ENCODE assay signal across 8 cellular contexts in genomic region chr3:151145713-151146070, GRCh38. TPM values are rescaled to one million over a fixed set of nuclear protein-coding genes. Genes with fewer than 3 reads are reported as not detected.
DNase-seq lines count a peak whose midpoint lies in the region; ATAC-seq, FAIRE-seq and TF ChIP-seq lines count a peak whose summit lies in the region.

No MANE protein-coding gene starts in this region.

- H3K27ac ChIP-seq in A549 (no peak overlapping the region), iPS-20b (ENCODE audit: low read length) (no peak overlapping the region)

- H3K4me3 ChIP-seq in A549 (no peak overlapping the region), iPS-20b (ENCODE audit: low read length) (no peak overlapping the region)

- TF ChIP-seq CTCF in A549 (IDR thresholded peaks at IDR 0.05): no peak

- no peak for TF ChIP-seq EP300 in A549 (IDR thresholded peaks at IDR 0.05)

- DNase-seq in A549 (ENCODE audit: low read depth in 1 of 2, low spot score in 1 of 2): no peak
- peak; percentile 68 for DNase-seq in NCI-H146 treated with DMSO at 0.1 percent for 48 hours (lab: John Stamatoyannopoulos, UW; ENCODE audit: unreplicated experiment)
- DNase-seq in stimulated activated CD4-positive, alpha-beta T cell treated with anti-CD3 and anti-CD28 coated beads, Interleukin-2, amount 100 ng/mL, for 48 hours: no peak
- DNase-seq in SHP77 treated with DMSO at 0.1 percent for 48 hours (lab: John Stamatoyannopoulos, UW): no peak
- DNase-seq in HuH-7 (ENCODE audit: low spot score): no peak

- H3K4me2 ChIP-seq in A549: peak overlapping the region; percentile 32

- TF ChIP-seq RAD21 in A549 (conservative IDR thresholded peaks at IDR 0.05 in 1 of 2, IDR thresholded peaks at IDR 0.05 in 1 of 2): no peak

- TF ChIP-seq POLR2A in A549 (IDR thresholded peaks at IDR 0.05; ENCODE audit: low read length): no peak

- H3K27me3 ChIP-seq in iPS-20b (ENCODE audit: insufficient read depth, low read length): no peaks in the 10 kb centered on the region

- POLR2A ChIA-PET in A549 (lab: Yijun Ruan, JAX): no interaction called here

- FAIRE-seq in A549 (lab: Jason Lieb, UNC): no peak

- WGBS in A549 (ENCODE audit: missing lambda C conversion rate): 40% methylated on average over 6 of the region's 6 CpGs

- peak overlapping the region; percentile 36; the same call in 1 of the 2 replicates for H3K9ac ChIP-seq in iPS-20b (ENCODE audit: low read depth, low read length)

- CTCF ChIA-PET in A549 (lab: Yijun Ruan, JAX): interaction anchor here (0.5 to 5.8 kb wide), 38 partner anchors 8 to 1848 kb away, joined by 3 to 30 read pairs (median 4); partner anchors contain the start of gene MED12L

- H3K4me1 ChIP-seq in A549 (peaks cover 7% of the 10 kb centered on the region; the same call in 2 of the 3 replicates), iPS-20b (ENCODE audit: insufficient read depth, low read length) (peaks cover 16% of the 10 kb centered on the region; the same call in 1 of the 2 replicates)

- H3K36me3 ChIP-seq in iPS-20b (ENCODE audit: insufficient read depth, low read depth, low read length): no peaks in the 10 kb centered on the region; the same call in 1 of the 2 replicates

- H3K9me3 ChIP-seq in A549: no peaks in the 10 kb centered on the region
- no peaks in the 10 kb centered on the region for H3K9me3 ChIP-seq in iPS-20b (ENCODE audit: insufficient read depth, low read depth, low read length)

- ATAC-seq in A549 (peak; percentile 8 to 40; a peak in 3 of 6 replicates), GM19438 (IDR thresholded peaks at IDR 0.05; ENCODE audit: low read depth, unreplicated experiment) (peak; percentile 16), GM21367 (IDR thresholded peaks at IDR 0.05; ENCODE audit: unreplicated experiment) (no peak)

TF ChIP-seq in A549, 52 proteins besides CTCF, POLR2A, EP300 and RAD21:
- TF ChIP-seq ZNF302 (CRISPR knock-in tag; IDR thresholded peaks at IDR 0.05) (no peak), USF2 (IDR thresholded peaks at IDR 0.05) (no peak), JUNB (IDR thresholded peaks at IDR 0.05) (no peak), MAX (IDR thresholded peaks at IDR 0.05) (no peak), TP53 (CRISPR knock-in tag; IDR thresholded peaks at IDR 0.05) (no peak)

RNA-seq across cellular contexts. Expression of gene GPR171, which starts 57.3 kb away (rescaled TPM):
- polyA plus RNA-seq in A549 (2011; rRNA removed) (not detected in 2 replicates), A549 (2017; fragmentation: RNase III; extraction: RNeasy Plus Mini Kit Qiagen cat#74134 plus additional on column Dnase treatment) (not detected in 3 replicates)
- not detected in 2 replicates for polyA plus RNA-seq in A549 (2012; cell fraction: cytosol; rRNA removed)
- polyA plus RNA-seq in A549 (2012; cell fraction: nucleus; rRNA removed): not detected in 2 replicates
- polyA minus RNA-seq in A549 (2011; rRNA and poly(A)+ RNA removed): not detected in 2 replicates
